Comparison of ENCODE assay signal across 7 cellular contexts in genomic region chr14:104724407-104724980, GRCh38. TPM values are rescaled to one million over a fixed set of nuclear protein-coding genes. Genes with fewer than 3 reads are reported as not detected.
DNase-seq lines count a peak whose midpoint lies in the region; ATAC-seq and TF ChIP-seq lines count a peak whose summit lies in the region.

No MANE protein-coding gene starts in this region.

- H3K4me1 ChIP-seq in GM23338 (ENCODE audit: insufficient read depth) (peaks cover 10% of the 10 kb centered on the region; the same call in 1 of the 2 replicates), muscle layer of duodenum (ENCODE audit: control insufficient read depth in 1 of 2, insufficient read depth in 2 of 2, low read length in 2 of 2) (peaks cover 0 to 34% of the 10 kb centered on the region in 2 donors)
- H3K4me1 ChIP-seq in effector memory CD4-positive, alpha-beta T cell (ENCODE audit: control insufficient read depth, insufficient read depth, low read length, poor library complexity, severe bottlenecking), result peaks cover 6% of the 10 kb centered on the region

- H3F3A ChIP-seq in GM23338 (replicated peaks; ENCODE audit: low read depth) (no peaks in the 10 kb centered on the region; the same call in 1 of the 2 replicates), SU-DHL-6 (ENCODE audit: insufficient read depth) (no peaks in the 10 kb centered on the region)

- H3K9me2 ChIP-seq in GM23338 (ENCODE audit: insufficient read depth) (no peaks in the 10 kb centered on the region), SU-DHL-6 (replicated peaks; ENCODE audit: insufficient read depth, low read length) (no peaks in the 10 kb centered on the region)

- H3K27ac ChIP-seq in GM23338 (ENCODE audit: low read depth), result no peak overlapping the region
- H3K27ac ChIP-seq in SU-DHL-6 (ENCODE audit: low read depth, low read length), result no peak overlapping the region
- no peak overlapping the region for H3K27ac ChIP-seq in effector memory CD4-positive, alpha-beta T cell (ENCODE audit: insufficient read depth, low read length, poor library complexity, severe bottlenecking)
- no peak overlapping the region for H3K27ac ChIP-seq in muscle layer of duodenum (ENCODE audit: low read length)

- H3K9me3 Mint-ChIP-seq in GM23338, result peaks cover 4% of the 10 kb centered on the region; the same call in 2 of the 3 replicates

- H3K27me3 ChIP-seq in GM23338 (ENCODE audit: insufficient read depth), result no peaks in the 10 kb centered on the region
- H3K27me3 ChIP-seq in SU-DHL-6 (ENCODE audit: low read length), result no peaks in the 10 kb centered on the region
- no peaks in the 10 kb centered on the region for H3K27me3 ChIP-seq in effector memory CD4-positive, alpha-beta T cell (replicated peaks; ENCODE audit: control insufficient read depth, insufficient read depth, low read length, poor library complexity, severe bottlenecking)
- H3K27me3 ChIP-seq in muscle layer of duodenum (ENCODE audit: low read depth, low read length), result no peaks in the 10 kb centered on the region

- no peaks in the 10 kb centered on the region for H3K79me2 ChIP-seq in GM23338 (replicated peaks; ENCODE audit: insufficient read depth)
- H3K79me2 ChIP-seq in SU-DHL-6 (ENCODE audit: insufficient read depth, low read length), result no peaks in the 10 kb centered on the region

- peak overlapping the region; percentile 83 for H3K4me2 ChIP-seq in GM23338
- H3K4me2 ChIP-seq in SU-DHL-6 (ENCODE audit: low read depth, low read length, poor library complexity, severe bottlenecking), result peak overlapping the region; percentile 67

- H3K36me3 ChIP-seq in GM23338 (ENCODE audit: insufficient read depth) (no peaks in the 10 kb centered on the region), SU-DHL-6 (ENCODE audit: low read length) (no peaks in the 10 kb centered on the region), muscle layer of duodenum (ENCODE audit: control insufficient read depth in 1 of 2, insufficient read depth in 2 of 2, low read length in 2 of 2) (peaks cover 0 to 2% of the 10 kb centered on the region in 2 donors)
- H3K36me3 ChIP-seq in effector memory CD4-positive, alpha-beta T cell (ENCODE audit: control insufficient read depth, insufficient read depth, low read length), result no peaks in the 10 kb centered on the region

- TF ChIP-seq CTCF in GM23338 (conservative IDR thresholded peaks at IDR 0.05; ENCODE audit: low read depth in 2 of 2) (no peak), SU-DHL-6 (IDR thresholded peaks at IDR 0.05; ENCODE audit: insufficient read depth, low read length, poor library complexity, severe bottlenecking) (no peak)

- H3K9ac ChIP-seq in SU-DHL-6 (ENCODE audit: low read length), result peak overlapping the region; percentile 45; the same call in 1 of the 2 replicates

- no peak overlapping the region for H3K27ac Mint-ChIP-seq in GM23338

- ATAC-seq in GM23338, result no peak; the same call in 1 of the 3 replicates
- no peak for ATAC-seq in GM18870 (IDR thresholded peaks at IDR 0.05; ENCODE audit: unreplicated experiment)
- ATAC-seq in HG03039 (IDR thresholded peaks at IDR 0.05; ENCODE audit: unreplicated experiment), result no peak

- peak overlapping the region; percentile 62 for H3K4me3 ChIP-seq in GM23338
- peak overlapping the region; percentile 56 for H3K4me3 ChIP-seq in SU-DHL-6 (ENCODE audit: insufficient read depth, low read length, poor library complexity, severe bottlenecking)
- peak overlapping the region; percentile 64 for H3K4me3 ChIP-seq in effector memory CD4-positive, alpha-beta T cell (ENCODE audit: insufficient read depth, low read depth, low read length, poor library complexity, severe bottlenecking)
- H3K4me3 ChIP-seq in muscle layer of duodenum (ENCODE audit: low read depth in 1 of 2, low read length in 2 of 2), result peak overlapping the region; percentile 53 to 79

- H4K20me1 ChIP-seq in GM23338 (replicated peaks; ENCODE audit: insufficient read depth), result no peaks in the 10 kb centered on the region
- H4K20me1 ChIP-seq in SU-DHL-6 (ENCODE audit: low read depth, low read length), result no peaks in the 10 kb centered on the region

- H3K4me3 Mint-ChIP-seq in GM23338, result peak overlapping the region; percentile 75

- H3K4me1 Mint-ChIP-seq in GM23338, result peaks cover 7% of the 10 kb centered on the region; the same call in 2 of the 3 replicates

- H3K36me3 Mint-ChIP-seq in GM23338 (ENCODE audit: low read depth), result no peaks in the 10 kb centered on the region; the same call in 2 of the 3 replicates

- peaks cover 14% of the 10 kb centered on the region for H3K27me3 Mint-ChIP-seq in GM23338 (ENCODE audit: insufficient read depth, low read depth, poor library complexity)

- H3K9me3 ChIP-seq in SU-DHL-6 (ENCODE audit: insufficient read depth, low read length) (no peaks in the 10 kb centered on the region), muscle layer of duodenum (ENCODE audit: control insufficient read depth in 1 of 2, low read length in 2 of 2) (no peaks in the 10 kb centered on the region)
- no peaks in the 10 kb centered on the region for H3K9me3 ChIP-seq in effector memory CD4-positive, alpha-beta T cell (ENCODE audit: control insufficient read depth, low read length)

- H2AFZ ChIP-seq in GM23338 (no peak overlapping the region), SU-DHL-6 (ENCODE audit: low read depth, low read length, severe bottlenecking) (no peak overlapping the region)

- DNase-seq in GM23338 (ENCODE audit: low spot score) (peak; percentile 40), superior temporal gyrus (ENCODE audit: extremely low spot score) (no peak)
- peak in 1 of 3 donors; percentile 11 for DNase-seq in effector memory CD4-positive, alpha-beta T cell

TF ChIP-seq in GM23338, 12 proteins besides CTCF, POLR2A, EP300 and RAD21 (continues in another document):
- TF ChIP-seq POLR2AphosphoS5 (IDR thresholded peaks at IDR 0.05; ENCODE audit: low read depth) (no peak), ZNF462 (CRISPR knock-in tag; IDR thresholded peaks at IDR 0.05) (no peak), EZH2phosphoT487 (IDR thresholded peaks at IDR 0.05; ENCODE audit: unreplicated experiment) (no peak), EZH2 (IDR thresholded peaks at IDR 0.05; ENCODE audit: low read depth, unreplicated experiment) (no peak)

RNA-seq across cellular contexts. Expression of gene ADSS1, which starts 0.5 kb away (rescaled TPM):
- total RNA-seq in GM23338 (2014; rRNA removed; shearing (Covaris generic)), result 4.3 and 11.6 TPM in 2 replicates
- polyA plus RNA-seq in GM23338 (2016; fragmentation: Nextera tagmentation; extraction: Ambion mirVana), result 9.5 and 12.4 TPM in 2 replicates

RNA-seq across cellular contexts. Expression of gene SIVA1, which starts 28.5 kb away (rescaled TPM):
- 381 and 392 TPM in 2 replicates for total RNA-seq in GM23338 (2014; rRNA removed; shearing (Covaris generic))
- polyA plus RNA-seq in GM23338 (2016; fragmentation: Nextera tagmentation; extraction: Ambion mirVana), result 215 and 225 TPM in 2 replicates

RNA-seq across cellular contexts. Expression of gene INF2, which starts 35.1 kb away (rescaled TPM):
- 52.4 and 75.5 TPM in 2 replicates for total RNA-seq in GM23338 (2014; rRNA removed; shearing (Covaris generic))
- polyA plus RNA-seq in GM23338 (2016; fragmentation: Nextera tagmentation; extraction: Ambion mirVana), result 36.7 and 37.2 TPM in 2 replicates
